In the genomic region with DNA sequence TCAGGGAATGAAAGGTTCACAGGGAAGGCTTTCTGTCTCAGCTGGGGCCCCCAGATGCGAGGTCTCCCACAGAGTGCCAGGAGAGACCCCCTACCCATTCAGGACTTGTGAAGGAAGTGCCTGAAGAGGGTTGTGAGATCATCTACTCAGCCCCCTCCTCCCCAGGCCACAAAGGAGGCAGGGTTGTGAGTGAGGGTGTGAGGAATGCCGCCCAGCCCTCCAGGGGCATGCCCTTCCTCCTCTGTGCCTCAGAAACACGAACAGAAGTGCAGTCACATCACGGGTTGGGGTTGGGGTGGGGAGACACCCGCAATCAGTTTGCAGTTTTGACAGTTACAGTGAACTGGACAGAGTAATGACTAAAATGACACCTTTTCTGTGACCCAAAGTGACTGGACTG, we compare ENCODE assay signal across 26 cellular contexts. TPM values are rescaled to one million over a fixed set of nuclear protein-coding genes. Genes with fewer than 3 reads are reported as not detected.
DNase-seq lines count a peak whose midpoint lies in the region; ATAC-seq and TF ChIP-seq lines count a peak whose summit lies in the region.
"Had no signal": no experiment of that assay in that cellular context is flagged by ENCODE, and none has a peak within 500 bp of the region (broad histone marks: within the 10 kb centered on the region; RNA-seq: fewer than 3 reads in every experiment).

No MANE protein-coding gene starts in this region.

- H3K27ac ChIP-seq in PC-3 (ENCODE audit: low read length): 0 out of 2 replicates have a peak overlapping the region, but pooled peaks have one; percentile 59
- peak overlapping the region; percentile 61 to 91 (median 86) for H3K27ac ChIP-seq in esophagus squamous epithelium
- H3K27ac ChIP-seq in SK-N-SH (ENCODE audit: low read depth in 2 of 2, low read length in 1 of 2): no peak overlapping the region
- H3K27ac ChIP-seq: ascending aorta, heart left ventricle, ovary, right lobe of liver, tibial artery had no signal

- CTCF ChIA-PET in PC-3 (lab: Charles Lee): no interaction called here
- CTCF ChIA-PET in SK-N-SH (lab: Yijun Ruan, JAX): interaction anchor here (1.3 to 2.0 kb wide), 2 partner anchors 46 to 49 kb away, joined by 3 to 7 read pairs; no protein-coding TSS in a partner anchor

- peak overlapping the region; percentile 92 for H3K27ac Mint-ChIP-seq in type B pancreatic cell
- H3K27ac Mint-ChIP-seq: activated T-helper 17 cell treated with anti-CD3 and anti-CD28 coated beads, Interleukin-2, amount 50 U/mL, for 72 hours; immature natural killer cell; WTC11 had no signal

- H3K36me3 ChIP-seq in PC-3 (ENCODE audit: low read depth, low read length) (no peaks in the 10 kb centered on the region), esophagus squamous epithelium (no peaks in the 10 kb centered on the region), SK-N-SH (replicated peaks in 1 of 2; ENCODE audit: control insufficient read depth in 1 of 2, insufficient read depth in 2 of 2, low read length in 1 of 2) (no peaks in the 10 kb centered on the region)
- H3K36me3 ChIP-seq: ascending aorta, heart left ventricle, ovary, right lobe of liver, tibial artery had no signal

- no peak overlapping the region for H3K9ac ChIP-seq in PC-3 (ENCODE audit: low read length)
- no peak overlapping the region for H3K9ac ChIP-seq in SK-N-SH

- H4K20me1 ChIP-seq in PC-3 (ENCODE audit: low read length) (no peaks in the 10 kb centered on the region), SK-N-SH (ENCODE audit: insufficient read depth) (no peaks in the 10 kb centered on the region)

- peaks cover 3% of the 10 kb centered on the region for H3K9me3 Mint-ChIP-seq in type B pancreatic cell
- H3K9me3 Mint-ChIP-seq: activated T-helper 17 cell treated with anti-CD3 and anti-CD28 coated beads, Interleukin-2, amount 50 U/mL, for 72 hours; immature natural killer cell; WTC11 had no signal

- WGBS in esophagus squamous epithelium, 2 donors: no CpG with 5 or more reads among the region's 5 CpGs
- WGBS in SK-N-SH (ENCODE audit: low lambda C conversion rate): 5% methylated on average over 4 of the region's 5 CpGs

- H3K4me1 ChIP-seq in PC-3 (ENCODE audit: insufficient read depth, low read length): peaks cover 51% of the 10 kb centered on the region
- H3K4me1 ChIP-seq in esophagus squamous epithelium: peaks cover 36 to 84% (median 45%) of the 10 kb centered on the region in 3 donors
- H3K4me1 ChIP-seq in SK-N-SH (ENCODE audit: control insufficient read depth in 1 of 2, insufficient read depth in 2 of 2, low read depth in 1 of 2, low read length in 1 of 2): peaks cover 0 to 3% of the 10 kb centered on the region in 2 experiments; a peak in 1 of 4 replicates
- H3K4me1 ChIP-seq: ascending aorta had no signal

- H3K4me2 ChIP-seq in PC-3 (ENCODE audit: low read length) (peak overlapping the region; percentile 69; the same call in 1 of the 2 replicates), SK-N-SH (no peak overlapping the region)

- TF ChIP-seq RAD21 in SK-N-SH (IDR thresholded peaks at IDR 0.05; ENCODE audit: low read length): no peak

- H3K9me3 ChIP-seq in PC-3 (ENCODE audit: low read length) (no peaks in the 10 kb centered on the region), esophagus squamous epithelium (no peaks in the 10 kb centered on the region), SK-N-SH (no peaks in the 10 kb centered on the region)
- H3K9me3 ChIP-seq: ascending aorta, heart left ventricle, ovary, right lobe of liver, tibial artery had no signal

- no peaks in the 10 kb centered on the region for H3K27me3 ChIP-seq in PC-3 (ENCODE audit: low read length)
- peaks cover 0 to 68% (median 4%) of the 10 kb centered on the region in 4 donors for H3K27me3 ChIP-seq in esophagus squamous epithelium
- peaks cover 72% of the 10 kb centered on the region for H3K27me3 ChIP-seq in SK-N-SH (ENCODE audit: insufficient read depth)
- H3K27me3 ChIP-seq: ascending aorta, ovary had no signal

- H3K4me3 ChIP-seq in PC-3 (ENCODE audit: low read length) (no peak overlapping the region), esophagus squamous epithelium (no peak overlapping the region), SK-N-SH (ENCODE audit: low read depth in 2 of 2, low read length in 1 of 2) (no peak overlapping the region)
- H3K4me3 ChIP-seq: ascending aorta, heart left ventricle, lung, ovary, right lobe of liver, tibial artery had no signal

- DNase-seq in Right ventricle myocardium superior (peak; percentile 6), left cardiac atrium (no peak), PC-3 (peak; percentile 34), esophagus squamous epithelium (lab: John Stamatoyannopoulos, UW) (no peak), type B pancreatic cell (ENCODE audit: extremely low spot score, unreplicated experiment) (no peak), SK-N-SH (no peak)
- no peak for DNase-seq in stimulated activated CD4-positive, alpha-beta T cell treated with anti-CD3 and anti-CD28 coated beads, Interleukin-4, amount 100 ng/mL, for 4 hours
- DNase-seq: COR-L47; heart left ventricle; immature natural killer cell; NCI-H1105; NCI-H2081; ovary; SHP77; stimulated activated naive CD4-positive, alpha-beta T cell; tibial artery had no signal

- TF ChIP-seq CTCF in PC-3 (conservative IDR thresholded peaks at IDR 0.05; ENCODE audit: low read depth, low read length) (no peak), esophagus squamous epithelium (IDR thresholded peaks at IDR 0.05) (no peak), type B pancreatic cell (conservative IDR thresholded peaks at IDR 0.05) (no peak), SK-N-SH (IDR thresholded peaks at IDR 0.05) (no peak)

- H3K4me1 Mint-ChIP-seq in type B pancreatic cell (ENCODE audit: unreplicated experiment): peaks cover 18% of the 10 kb centered on the region

- intact Hi-C loops in Right ventricle myocardium superior (cut with DNase I) (no loop called here), left cardiac atrium (cut with DNase I) (no loop called here), PC-3 (cut with micrococcal nuclease) (no loop called here), esophagus squamous epithelium (cut with DNase I) (no loop called here)

- peaks cover 46% of the 10 kb centered on the region for H3K27me3 Mint-ChIP-seq in type B pancreatic cell
- H3K27me3 Mint-ChIP-seq: activated T-helper 17 cell treated with anti-CD3 and anti-CD28 coated beads, Interleukin-2, amount 50 U/mL, for 72 hours had no signal

- TF ChIP-seq POLR2A in esophagus squamous epithelium (IDR thresholded peaks at IDR 0.05): no peak

- peak overlapping the region; percentile 51 for H3K4me3 Mint-ChIP-seq in type B pancreatic cell
- H3K4me3 Mint-ChIP-seq: immature natural killer cell, WTC11 had no signal

- H3K9me2 ChIP-seq in PC-3 (replicated peaks; ENCODE audit: low read length) (no peaks in the 10 kb centered on the region), SK-N-SH (no peaks in the 10 kb centered on the region)

- POLR2A ChIA-PET in PC-3 (lab: Charles Lee; ENCODE audit: unreplicated experiment): no interaction called here
- POLR2A ChIA-PET in SK-N-SH (lab: Yijun Ruan, JAX): no interaction called here

- BruUV-seq in PC-3 (replicated peaks; lab: Mats Ljungman, UMichigan): no TSS peak

- no peak for ATAC-seq in Right ventricle myocardium superior (ENCODE audit: poor library complexity)
- ATAC-seq in left cardiac atrium: no peak
- ATAC-seq in PC-3: no peak
- ATAC-seq in GM18517 (IDR thresholded peaks at IDR 0.05; ENCODE audit: unreplicated experiment): no peak
- ATAC-seq: activated T-helper 17 cell treated with anti-CD3 and anti-CD28 coated beads, Interleukin-2, amount 50 U/mL, for 72 hours; heart left ventricle; right lobe of liver; WTC11 had no signal

- no peak for TF ChIP-seq EP300 in SK-N-SH (IDR thresholded peaks at IDR 0.05; ENCODE audit: borderline replicate concordance in 1 of 2, low read depth in 1 of 2, low read length in 1 of 2)

- no peaks in the 10 kb centered on the region for H3K79me2 ChIP-seq in PC-3 (ENCODE audit: low read length)
- no peaks in the 10 kb centered on the region for H3K79me2 ChIP-seq in SK-N-SH (ENCODE audit: insufficient read depth)

- H3K36me3 Mint-ChIP-seq in type B pancreatic cell: peaks cover 4% of the 10 kb centered on the region
- H3K36me3 Mint-ChIP-seq: immature natural killer cell, WTC11 had no signal

- no peaks in the 10 kb centered on the region for H3F3A ChIP-seq in PC-3 (ENCODE audit: low read length, unreplicated experiment)
- H3F3A ChIP-seq in SK-N-SH (replicated peaks; ENCODE audit: insufficient read depth): no peaks in the 10 kb centered on the region

- H2AFZ ChIP-seq in PC-3 (ENCODE audit: low read length) (no peak overlapping the region), SK-N-SH (ENCODE audit: low read depth) (no peak overlapping the region)

TF ChIP-seq in SK-N-SH, 30 proteins besides CTCF, POLR2A, EP300 and RAD21:
- TF ChIP-seq SIN3A (IDR thresholded peaks at IDR 0.05; ENCODE audit: borderline replicate concordance, low read depth, low read length) (no peak), TEAD4 (IDR thresholded peaks at IDR 0.05; ENCODE audit: borderline replicate concordance, insufficient read depth) (no peak), RFX5 (IDR thresholded peaks at IDR 0.05; ENCODE audit: low read length) (no peak)

RNA-seq across cellular contexts. Expression of a gene that starts 5.0 kb away (rescaled TPM):
- total RNA-seq in Right ventricle myocardium superior: 5.5 TPM
- total RNA-seq in left cardiac atrium: 1 to 10 TPM; 5.8 to 7.8 TPM
- total RNA-seq in PC-3 (2014; rRNA removed): 0.63 and 1.6 TPM in 2 replicates
- total RNA-seq in esophagus squamous epithelium: 1,000 to 10,000 TPM in 1 of 4 donors, 100 to 1,000 TPM in 3; 469 to 1,903 (median 516) TPM
- total RNA-seq in type B pancreatic cell (ENCODE audit: low replicate concordance): 205 and 250 TPM in 2 replicates
- not detected in 2 replicates for polyA plus RNA-seq in SK-N-SH (2012; rRNA removed)
- polyA plus RNA-seq in SK-N-SH (2012; cell fraction: cytosol; rRNA removed): not detected in 2 replicates
- polyA plus RNA-seq in SK-N-SH (2012; cell fraction: nucleus; rRNA removed): not detected in 2 replicates
- total RNA-seq: ascending aorta, G401, H1, LHCN-M2, NCI-H460 had no signal
- polyA plus RNA-seq: H1 had no signal

Comparison
In these comparisons a context has a peak if more than half of its experiments do, and no peak if none do; other contexts are left out.
1. DNase-seq: peak in Right ventricle myocardium superior (single experiment) and PC-3 (single experiment); none in left cardiac atrium (single experiment), esophagus squamous epithelium (single experiment), type B pancreatic cell (single experiment), stimulated activated CD4-positive, alpha-beta T cell treated with anti-CD3 and anti-CD28 coated beads, Interleukin-4, amount 100 ng/mL, for 4 hours (0 of 2) and SK-N-SH (single experiment).
2. H3K27ac ChIP-seq: peak in PC-3 (single experiment) and esophagus squamous epithelium (4 of 4); none in SK-N-SH (0 of 2).
3. RNA of a gene that starts 5.0 kb away (total RNA-seq): 469 to 1,903 TPM in esophagus squamous epithelium and 205 to 250 TPM in type B pancreatic cell; 5.8 to 7.8 TPM in left cardiac atrium, 5.5 TPM in Right ventricle myocardium superior (single experiment) and 0.63 to 1.6 TPM in PC-3; every median in the first group is over 10 times any median in the second.